In genomic region chr1:211259596-211260126, GRCh38 we compare ENCODE assay signal across 8 cellular contexts. TPM values are rescaled to one million over a fixed set of nuclear protein-coding genes. Genes with fewer than 3 reads are reported as not detected.
DNase-seq lines count a peak whose midpoint lies in the region; ATAC-seq, FAIRE-seq and TF ChIP-seq lines count a peak whose summit lies in the region.

No MANE protein-coding gene starts in this region.

- H3K9me1 ChIP-seq in K562 (ENCODE audit: control insufficient read depth, insufficient read depth, low read length) = no peaks in the 10 kb centered on the region

- no peak for TF ChIP-seq CTCF in PC-9 (conservative IDR thresholded peaks at IDR 0.05)
- no peak for TF ChIP-seq CTCF in K562 (IDR thresholded peaks at IDR 0.05 in 2 of 3, conservative IDR thresholded peaks at IDR 0.05 in 1 of 3; ENCODE audit: insufficient read depth in 2 of 3, low read depth in 1 of 3, low read length in 3 of 3)

- no TSS peak for BruUV-seq in PC-9 (replicated peaks; lab: Mats Ljungman, UMichigan)
- no TSS peak for BruUV-seq in K562 (replicated peaks; lab: Mats Ljungman, UMichigan)

- peak overlapping the region; percentile 54; the same call in 1 of the 2 replicates for H3K27ac ChIP-seq in PC-9
- peak overlapping the region; percentile 97 for H3K27ac ChIP-seq in K562 (ENCODE audit: extremely low read depth, low read depth, low read length)
- H3K27ac ChIP-seq in small intestine (ENCODE audit: low read depth in 1 of 2, low read length in 1 of 2) = peak overlapping the region; percentile 93 to 99

- CTCF ChIA-PET in PC-9 (lab: Charles Lee) (no interaction called here), K562 (lab: Yijun Ruan, JAX; ENCODE audit: low intra/inter-chr PET ratio) (interaction anchor here (0.6 kb wide), 1 partner anchor 62 kb away, joined by 3 read pairs; no protein-coding TSS in a partner anchor)

- 0% methylated on average over 7 of the region's 44 CpGs for WGBS in K562 (ENCODE audit: insufficient coverage, low coverage, missing lambda C conversion rate)
- WGBS in small intestine, 3 donors = 1% methylated on average over 36 to 44 of the region's 44 CpGs

- H3K4me3 ChIP-seq in PC-9 = peak overlapping the region; percentile 98
- H3K4me3 ChIP-seq in K562 = peak overlapping the region; percentile 93
- peak overlapping the region; percentile 98 for H3K4me3 ChIP-seq in iPS-15b (ENCODE audit: low read depth, low read length)
- peak overlapping the region; percentile 82 to 92 for H3K4me3 ChIP-seq in small intestine (ENCODE audit: low read depth in 1 of 2, low read length in 2 of 2)

- TF ChIP-seq EP300 in K562 (IDR thresholded peaks at IDR 0.05; ENCODE audit: low read length) = no peak

- TF ChIP-seq POLR2A in K562 (conservative IDR thresholded peaks at IDR 0.05) = no peak

- no peak for TF ChIP-seq RAD21 in K562 (CRISPR knock-in tag; conservative IDR thresholded peaks at IDR 0.05 in 1 of 2, IDR thresholded peaks at IDR 0.05 in 1 of 2)

- H2AFZ ChIP-seq in PC-9 = peak overlapping the region; percentile 93
- peak overlapping the region; percentile 99 for H2AFZ ChIP-seq in K562 (ENCODE audit: low read depth, low read length)

- no peaks in the 10 kb centered on the region for H3K27me3 ChIP-seq in PC-9 (ENCODE audit: insufficient read depth, low read depth)
- H3K27me3 ChIP-seq in K562 (ENCODE audit: control insufficient read depth in 2 of 2, insufficient read depth in 2 of 2, low read length in 2 of 2) = no peaks in the 10 kb centered on the region
- H3K27me3 ChIP-seq in iPS-15b (ENCODE audit: control insufficient read depth, insufficient read depth, low read length) = no peaks in the 10 kb centered on the region
- no peaks in the 10 kb centered on the region for H3K27me3 ChIP-seq in small intestine (ENCODE audit: control insufficient read depth in 2 of 2, insufficient read depth in 2 of 2, low read length in 2 of 2)

- no peaks in the 10 kb centered on the region for H3K9me2 ChIP-seq in PC-9 (ENCODE audit: insufficient read depth)

- intact Hi-C loops in PC-9 (cut with micrococcal nuclease; ENCODE audit: unreplicated experiment) = loop anchor here (1.0 to 5.0 kb wide), 4 partner anchors 125 to 662 kb away; partner anchors contain the start of gene KCNH1
- intact Hi-C loops in K562 (cut with micrococcal nuclease) = loop anchor here (2.0 kb wide), 4 partner anchors 37 to 255 kb away; partner anchors contain the start of gene KCNH1

- POLR2A ChIA-PET in PC-9 (lab: Charles Lee; ENCODE audit: unreplicated experiment) = interaction anchor here (0.7 kb wide), 1 partner anchor 931 kb away, joined by 21 read pairs; the partner anchor contains the start of gene HHAT
- POLR2A ChIA-PET in K562 (lab: Yijun Ruan, JAX) = no interaction called here

- in situ Hi-C loops in K562 (cut with MboI) = no loop called here

- DNase-seq in SKM-1 treated with dmso at 0.1 percent for 144 hours (lab: John Stamatoyannopoulos, UW; ENCODE audit: unreplicated experiment) = peak; percentile 55
- no peak for DNase-seq in SKM-1 (lab: John Stamatoyannopoulos, UW; ENCODE audit: unreplicated experiment)
- DNase-seq in PC-9 = no peak
- peak; percentile 80 to 86 (median 82) for DNase-seq in K562 (ENCODE audit: extremely low read depth in 1 of 4, low spot score in 3 of 4)
- peak; percentile 48 for DNase-seq in small intestine
- no peak for DNase-seq in foreskin melanocyte

- peaks cover 25% of the 10 kb centered on the region for H3F3A ChIP-seq in PC-9 (ENCODE audit: insufficient read depth, low read depth)

- H3K79me2 ChIP-seq in PC-9 (ENCODE audit: low read depth) (peaks cover 17% of the 10 kb centered on the region), K562 (ENCODE audit: control insufficient read depth, insufficient read depth, low read length) (peaks cover 56% of the 10 kb centered on the region)

- FAIRE-seq in K562 (lab: Jason Lieb, UNC) (no peak), small intestine (lab: Jason Lieb, UNC) (no peak)

- H3K9me3 ChIP-seq in PC-9 (ENCODE audit: insufficient read depth, low read depth) (no peaks in the 10 kb centered on the region), K562 (replicated peaks; ENCODE audit: control insufficient read depth, insufficient read depth, low read depth, low read length) (no peaks in the 10 kb centered on the region), iPS-15b (ENCODE audit: control insufficient read depth, insufficient read depth, low read length) (no peaks in the 10 kb centered on the region), small intestine (ENCODE audit: control insufficient read depth, low read depth) (no peaks in the 10 kb centered on the region)

- peak; percentile 8 for ATAC-seq in HG03066 (IDR thresholded peaks at IDR 0.05; ENCODE audit: low read depth, unreplicated experiment)
- ATAC-seq in K562 = peak; percentile 28

- peaks cover 20% of the 10 kb centered on the region for H3K4me1 ChIP-seq in PC-9 (replicated peaks; ENCODE audit: insufficient read depth)
- H3K4me1 ChIP-seq in K562 (replicated peaks in 1 of 2; ENCODE audit: control insufficient read depth in 2 of 2, insufficient read depth in 2 of 2, low read length in 2 of 2) = peaks cover 7 to 20% of the 10 kb centered on the region in 2 experiments; a peak in 3 of 5 replicates
- H3K4me1 ChIP-seq in iPS-15b (ENCODE audit: control insufficient read depth, insufficient read depth, low read length) = peaks cover 13% of the 10 kb centered on the region
- H3K4me1 ChIP-seq in small intestine (ENCODE audit: control insufficient read depth in 2 of 2, insufficient read depth in 1 of 2, low read depth in 1 of 2, low read length in 1 of 2) = peaks cover 0 to 4% of the 10 kb centered on the region in 2 donors

- H3K9ac ChIP-seq in K562 (ENCODE audit: insufficient read depth in 1 of 2, low read depth in 2 of 2, low read length in 2 of 2) = peak overlapping the region; percentile 88 to 98
- peak overlapping the region; percentile 95 for H3K9ac ChIP-seq in iPS-15b (ENCODE audit: low read depth, low read length)

- peaks cover 9% of the 10 kb centered on the region; the same call in 1 of the 2 replicates for H3K36me3 ChIP-seq in PC-9 (ENCODE audit: low read depth)
- H3K36me3 ChIP-seq in K562 (ENCODE audit: control insufficient read depth, insufficient read depth, low read length) = peaks cover 15% of the 10 kb centered on the region; the same call in 1 of the 3 replicates
- no peaks in the 10 kb centered on the region for H3K36me3 ChIP-seq in iPS-15b (ENCODE audit: control insufficient read depth, insufficient read depth, low read length)
- H3K36me3 ChIP-seq in small intestine (ENCODE audit: control insufficient read depth in 2 of 2, insufficient read depth in 2 of 2, low read length in 2 of 2) = no peaks in the 10 kb centered on the region

- H4K20me1 ChIP-seq in PC-9 (ENCODE audit: insufficient read depth) (no peaks in the 10 kb centered on the region; the same call in 1 of the 2 replicates), K562 (replicated peaks; ENCODE audit: control insufficient read depth, insufficient read depth, low read length) (no peaks in the 10 kb centered on the region)

- H3K4me2 ChIP-seq in PC-9 = peak overlapping the region; percentile 79
- peak overlapping the region; percentile 94 for H3K4me2 ChIP-seq in K562 (ENCODE audit: insufficient read depth, low read length)

TF ChIP-seq in K562, 482 proteins besides CTCF, POLR2A, EP300 and RAD21 (continues in another document):
- no peak for TF ChIP-seq IFI16 (CRISPR knock-in tag; IDR thresholded peaks at IDR 0.05)
- no peak for TF ChIP-seq KDM5B (IDR thresholded peaks at IDR 0.05; ENCODE audit: insufficient replicate concordance, low read depth, low read length)
- TF ChIP-seq GTF2B (IDR thresholded peaks at IDR 0.05; ENCODE audit: extremely low read depth, insufficient read length) = no peak
- peak; percentile 71 for TF ChIP-seq HNRNPK (IDR thresholded peaks at IDR 0.05; ENCODE audit: low read depth, low read length, poor library complexity, severe bottlenecking)
- peak; percentile 68 for TF ChIP-seq VEZF1 (CRISPR knock-in tag; IDR thresholded peaks at IDR 0.05)
- no peak for TF ChIP-seq GATAD2B (IDR thresholded peaks at IDR 0.05; ENCODE audit: borderline replicate concordance)

RNA-seq across cellular contexts. Expression of gene RCOR3, which starts 0.5 kb away (rescaled TPM):
- total RNA-seq in PC-9 (2021) (42.1 and 48.7 TPM in 2 replicates), K562 (2014; rRNA removed) (17.0 and 17.3 TPM in 2 replicates), K562 (2014; rRNA removed; fragmentation: Illumina TruSeq; extraction: Trizol) (30.6 and 34.0 TPM in 2 replicates), K562 (2015; rRNA removed; fragmentation: Illumina TruSeq; extraction: Trizol) (31.2 and 34.0 TPM in 2 replicates), K562 (2021) (29.5 and 30.6 TPM in 2 replicates)
- total RNA-seq in K562 (2011; cell fraction: chromatin; rRNA removed; ENCODE audit: low replicate concordance) = 74.5 and 224 TPM in 2 replicates
- total RNA-seq in K562 (2011; cell fraction: nucleolus; rRNA removed) = 37.2 and 56.2 TPM in 2 replicates
- total RNA-seq in K562 (2011; cell fraction: nucleoplasm; rRNA removed) = 84.0 and 114 TPM in 2 replicates
- polyA plus RNA-seq in K562 (2011; rRNA removed) (42.7 and 54.2 TPM in 2 replicates), K562 (2014; fragmentation: Illumina TruSeq; extraction: Trizol) (34.0 and 35.5 TPM in 2 replicates), K562 (2014; fragmentation: Nextera tagmentation; extraction: Ambion mirVana) (10 to 100 TPM in 1 of 2 experiments, 1 to 10 TPM in 1; 9.7 to 10.5 TPM), K562 (2014; rRNA removed) (24.1 and 29.5 TPM in 2 replicates), small intestine (10 to 100 TPM; 17.8 to 38.7 (median 21.9) TPM)
- polyA plus RNA-seq in K562 (2011; cell fraction: cytosol; rRNA removed) = 19.7 and 23.3 TPM in 2 replicates
- 116 and 147 TPM in 2 replicates for polyA plus RNA-seq in K562 (2011; cell fraction: nucleus; rRNA removed)
- 25.5 and 27.8 TPM in 2 replicates for polyA plus RNA-seq in K562 (2012)
- polyA minus RNA-seq in K562 (2011; rRNA and poly(A)+ RNA removed) = 81.6 and 116 TPM in 2 replicates
- 17.6 and 17.7 TPM in 2 replicates for polyA minus RNA-seq in K562 (2011; cell fraction: cytosol; rRNA and poly(A)+ RNA removed)
- 59.4 and 125 TPM in 2 replicates for polyA minus RNA-seq in K562 (2011; cell fraction: nucleus; rRNA and poly(A)+ RNA removed)

Comparison
In these comparisons a context has a peak if more than half of its experiments do, and no peak if none do; other contexts are left out.
1. DNase-seq: peak in SKM-1 treated with dmso at 0.1 percent for 144 hours (single experiment), K562 (4 of 4) and small intestine (single experiment); none in SKM-1 (single experiment), PC-9 (0 of 2) and foreskin melanocyte (single experiment).
2. Peak in every context shown above with its lines, with median percentiles within 50 percentile points of each other: H3K27ac ChIP-seq and H3K4me3 ChIP-seq.